Comparison of ENCODE assay signal across 1 cellular context in the genomic region with DNA sequence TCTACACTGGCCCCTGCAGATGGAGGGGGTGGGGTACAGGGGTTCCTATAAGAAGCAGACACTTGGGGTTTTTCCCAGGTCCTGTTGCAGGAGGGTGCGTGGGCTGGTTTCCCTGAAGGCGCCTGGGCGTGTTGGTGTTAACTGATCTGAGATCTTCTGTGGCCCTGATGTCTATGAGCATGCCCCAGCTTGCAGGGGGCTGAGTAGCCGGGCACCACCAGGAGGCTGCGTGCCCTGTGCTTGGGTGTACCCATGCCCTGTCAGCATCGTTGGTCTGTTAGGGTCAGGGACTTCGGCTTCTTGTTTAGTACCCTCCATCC.
A peak's percentile ranks its signal among the peaks of the same experiment; 100 is the strongest.
TF ChIP-seq lines count a peak whose summit lies in the region.

No MANE protein-coding gene starts in this region.

TF ChIP-seq in HepG2, 621 proteins besides CTCF, POLR2A, EP300 and RAD21:
- TF ChIP-seq ZNF564 (CRISPR knock-in tag; IDR thresholded peaks at IDR 0.05) = no peak
- peak; percentile 8 for TF ChIP-seq AGO2 (optimal IDR thresholded peaks at IDR 0.05; ENCODE audit: low read depth, low read length)
